Comparison of ENCODE assay signal across 19 cellular contexts in the genomic region with DNA sequence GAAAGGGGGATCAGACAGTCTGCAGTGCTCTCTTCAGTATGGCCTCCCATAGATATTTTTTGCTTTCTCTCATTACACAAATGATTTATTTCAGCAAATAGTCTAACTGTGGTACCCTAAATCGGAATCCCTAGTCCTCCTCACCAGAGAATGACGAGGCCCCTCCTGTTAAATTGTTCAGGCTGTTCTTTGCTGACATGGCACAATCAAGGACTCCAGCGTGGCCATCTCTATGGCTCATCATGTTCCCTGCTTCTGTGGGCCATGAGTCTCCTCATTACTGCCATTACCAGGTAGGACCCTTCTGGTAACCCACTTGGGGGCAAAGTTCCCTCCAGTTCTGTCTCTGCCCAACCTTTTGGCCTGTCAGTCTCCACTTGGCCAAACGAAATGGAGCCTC.
DNase-seq lines count a peak whose midpoint lies in the region; ATAC-seq, FAIRE-seq and TF ChIP-seq lines count a peak whose summit lies in the region.
"Had no signal": no experiment of that assay in that cellular context is flagged by ENCODE, and none has a peak within 500 bp of the region (broad histone marks: within the 10 kb centered on the region; RNA-seq: fewer than 3 reads in every experiment).

No MANE protein-coding gene starts in this region.

- H3K4me1 Mint-ChIP-seq in activated T-cell treated with anti-CD3 and anti-CD28 coated beads, Interleukin-2, amount 50 U/mL, for 24 hours (ENCODE audit: low read depth): peaks cover 52% of the 10 kb centered on the region
- H3K4me1 Mint-ChIP-seq in stimulated activated effector memory CD8-positive, alpha-beta T cell treated with anti-CD3 and anti-CD28 coated beads, Interleukin-12 subunit alpha, Interleukin-12 subunit beta, amount 100 ng/mL, for 72 hours: peaks cover 45% of the 10 kb centered on the region
- H3K4me1 Mint-ChIP-seq: B cell, H9 had no signal

- CTCF ChIA-PET in IMR-90 (lab: Yijun Ruan, JAX) (no interaction called here), H1 (lab: Charles Lee; ENCODE audit: partially characterized antibody) (interaction anchor here (0.9 to 2.5 kb wide), 3 partner anchors 18 to 33 kb away, joined by 3 to 10 read pairs (median 3); no protein-coding TSS in a partner anchor)

- no peak for ATAC-seq in IMR-90 (ENCODE audit: low read depth)
- no peak for ATAC-seq in stimulated activated effector memory CD8-positive, alpha-beta T cell treated with anti-CD3 and anti-CD28 coated beads, Interleukin-12 subunit alpha, Interleukin-12 subunit beta, amount 100 ng/mL, for 72 hours
- ATAC-seq in HG03095 (IDR thresholded peaks at IDR 0.05; ENCODE audit: unreplicated experiment): no peak
- ATAC-seq: CD8-positive, alpha-beta T cell had no signal

- H3K14ac ChIP-seq in IMR-90 (replicated peaks; ENCODE audit: low read depth, low read length) (no peak overlapping the region), H1 (ENCODE audit: insufficient read length) (no peak overlapping the region)

- no peak overlapping the region for H3K9ac ChIP-seq in IMR-90 (ENCODE audit: low read depth, low read length)
- H3K9ac ChIP-seq in H1 (replicated peaks in 1 of 4; ENCODE audit: extremely low read depth in 1 of 4, low read depth in 3 of 4, low read length in 3 of 4): no peak overlapping the region
- H3K9ac ChIP-seq: BLaER1 treated with 17β-estradiol and CSF1 and Interleukin-3, amounts not matched to agents 10 nM and 100 nM had no signal

- no peak overlapping the region for H2AK9ac ChIP-seq in IMR-90 (replicated peaks; ENCODE audit: low read depth, low read length, poor library complexity)

- H3K23me2 ChIP-seq in H1 (ENCODE audit: low read depth, low read length): no peaks in the 10 kb centered on the region; the same call in 1 of the 2 replicates

- no peaks in the 10 kb centered on the region for H4K20me1 ChIP-seq in IMR-90 (ENCODE audit: insufficient read depth, low read length)
- H4K20me1 ChIP-seq in H1 (replicated peaks in 1 of 2; ENCODE audit: control insufficient read depth in 1 of 2, insufficient read depth in 2 of 2, low read length in 2 of 2): no peaks in the 10 kb centered on the region
- H4K20me1 ChIP-seq: BLaER1 treated with 17β-estradiol and CSF1 and Interleukin-3, amounts not matched to agents 10 nM and 100 nM had no signal

- no peak overlapping the region for H3K4ac ChIP-seq in IMR-90 (ENCODE audit: low read depth, low read length)
- H3K4ac ChIP-seq in H1 (replicated peaks; ENCODE audit: insufficient read length, low read depth, low read length): no peak overlapping the region

- no peak for TF ChIP-seq RAD21 in IMR-90 (IDR thresholded peaks at IDR 0.05; ENCODE audit: low read length)
- no peak for TF ChIP-seq RAD21 in H1 (IDR thresholded peaks at IDR 0.05 in 1 of 2, conservative IDR thresholded peaks at IDR 0.05 in 1 of 2; ENCODE audit: low read depth in 2 of 2, low read length in 2 of 2)

- no peak for DNase-seq in activated T-cell treated with anti-CD3 and anti-CD28 coated beads, Interleukin-2, amount 50 U/mL, for 24 hours
- no peak for DNase-seq in activated T-cell treated with anti-CD3 and anti-CD28 coated beads for 4 hours
- no peak for DNase-seq in IMR-90
- DNase-seq in H1 (ENCODE audit: low read depth in 1 of 2, low spot score in 2 of 2): no peak
- no peak for DNase-seq in stimulated activated effector memory CD8-positive, alpha-beta T cell treated with anti-CD3 and anti-CD28 coated beads, Interleukin-12 subunit alpha, Interleukin-12 subunit beta, amount 100 ng/mL, for 72 hours (ENCODE audit: low spot score in 2 of 2)
- DNase-seq in DMS53 (lab: John Stamatoyannopoulos, UW): no peak
- DNase-seq: 8988T; Calu3; CD8-positive, alpha-beta T cell; DMS 273 treated with DMSO at 0.1 percent for 48 hours; GOT3; H9; KG1 had no signal

- no peak overlapping the region for H3K4me3 Mint-ChIP-seq in activated T-cell treated with anti-CD3 and anti-CD28 coated beads, Interleukin-2, amount 50 U/mL, for 24 hours
- no peak overlapping the region for H3K4me3 Mint-ChIP-seq in stimulated activated effector memory CD8-positive, alpha-beta T cell treated with anti-CD3 and anti-CD28 coated beads, Interleukin-12 subunit alpha, Interleukin-12 subunit beta, amount 100 ng/mL, for 72 hours
- H3K4me3 Mint-ChIP-seq: B cell; CD8-positive, alpha-beta T cell; H9 had no signal

- H3K23ac ChIP-seq in IMR-90 (ENCODE audit: low read depth, low read length): no peak overlapping the region
- no peak overlapping the region for H3K23ac ChIP-seq in H1 (ENCODE audit: insufficient read length)

- dilution Hi-C loops in IMR-90 (cut with HindIII; ENCODE audit: low sequenced_read_pairs, unreplicated experiment): no loop called here

- H3K79me1 ChIP-seq in IMR-90 (ENCODE audit: low read depth in 1 of 2, low read length in 2 of 2) (no peaks in the 10 kb centered on the region), H1 (ENCODE audit: low read depth, low read length) (no peaks in the 10 kb centered on the region)

- TF ChIP-seq CTCF in IMR-90 (conservative IDR thresholded peaks at IDR 0.05; ENCODE audit: low read depth, low read length) (no peak), H1 (IDR thresholded peaks at IDR 0.05; ENCODE audit: control extremely low read depth in 1 of 3, insufficient read depth in 1 of 3, low read depth in 1 of 3, low read length in 3 of 3) (no peak)

- peaks cover 8% of the 10 kb centered on the region for H3K9me3 Mint-ChIP-seq in activated T-cell treated with anti-CD3 and anti-CD28 coated beads, Interleukin-2, amount 50 U/mL, for 24 hours
- H3K9me3 Mint-ChIP-seq in stimulated activated effector memory CD8-positive, alpha-beta T cell treated with anti-CD3 and anti-CD28 coated beads, Interleukin-12 subunit alpha, Interleukin-12 subunit beta, amount 100 ng/mL, for 72 hours: peaks cover 3% of the 10 kb centered on the region

- no peaks in the 10 kb centered on the region for H3K9me1 ChIP-seq in IMR-90 (ENCODE audit: insufficient read depth, low read length)

- H2AK5ac ChIP-seq in IMR-90 (ENCODE audit: low read depth, low read length) (no peak overlapping the region), H1 (ENCODE audit: low read depth, low read length) (no peak overlapping the region)

- H3K56ac ChIP-seq in IMR-90 (ENCODE audit: extremely low read depth, insufficient read depth, low read length) (no peak overlapping the region), H1 (replicated peaks; ENCODE audit: insufficient read length, low read depth, low read length) (no peak overlapping the region)

- POLR2A ChIA-PET in IMR-90 (lab: Charles Lee; ENCODE audit: unreplicated experiment) (no interaction called here), H1 (lab: Charles Lee; ENCODE audit: partially characterized antibody) (no interaction called here)

- no peak overlapping the region for H2BK120ac ChIP-seq in IMR-90 (ENCODE audit: low read depth, low read length)
- H2BK120ac ChIP-seq in H1 (replicated peaks; ENCODE audit: low read depth, low read length): no peak overlapping the region

- FAIRE-seq in H1 (lab: Jason Lieb, UNC): no peak
- FAIRE-seq: G401.6, GM12892, GM18507 had no signal

- H3K27me3 Mint-ChIP-seq in activated T-cell treated with anti-CD3 and anti-CD28 coated beads, Interleukin-2, amount 50 U/mL, for 24 hours: no peaks in the 10 kb centered on the region
- H3K27me3 Mint-ChIP-seq: B cell had no signal

- H4K91ac ChIP-seq in IMR-90 (ENCODE audit: insufficient read depth, low read depth, low read length) (no peak overlapping the region), H1 (replicated peaks; ENCODE audit: insufficient read length, low read length) (no peak overlapping the region)

- in situ Hi-C loops in IMR-90 (cut with MboI; ENCODE audit: low sequenced_read_pairs): no loop called here

- peak overlapping the region; percentile 58 for H3K27ac Mint-ChIP-seq in activated T-cell treated with anti-CD3 and anti-CD28 coated beads, Interleukin-2, amount 50 U/mL, for 24 hours
- peak overlapping the region; percentile 32 for H3K27ac Mint-ChIP-seq in stimulated activated effector memory CD8-positive, alpha-beta T cell treated with anti-CD3 and anti-CD28 coated beads, Interleukin-12 subunit alpha, Interleukin-12 subunit beta, amount 100 ng/mL, for 72 hours
- H3K27ac Mint-ChIP-seq: B cell; CD8-positive, alpha-beta T cell; H9 had no signal

- H2BK5ac ChIP-seq in IMR-90 (ENCODE audit: low read depth, low read length, poor library complexity, severe bottlenecking): no peak overlapping the region
- no peak overlapping the region for H2BK5ac ChIP-seq in H1 (ENCODE audit: low read depth, low read length)

- H3K18ac ChIP-seq in IMR-90 (ENCODE audit: low read depth, low read length) (no peak overlapping the region), H1 (ENCODE audit: extremely low read depth, low read length) (no peak overlapping the region)

- H2BK12ac ChIP-seq in H1 (ENCODE audit: low read depth, low read length): no peak overlapping the region

- H3K27me3 ChIP-seq in IMR-90 (ENCODE audit: control insufficient read depth, insufficient read depth, low read length): no peaks in the 10 kb centered on the region
- no peaks in the 10 kb centered on the region for H3K27me3 ChIP-seq in H1 (replicated peaks in 1 of 4; ENCODE audit: control insufficient read depth in 3 of 4, extremely low read depth in 1 of 4, insufficient read depth in 3 of 4, low read length in 3 of 4)
- H3K27me3 ChIP-seq: BLaER1 treated with 17β-estradiol and CSF1 and Interleukin-3, amounts not matched to agents 10 nM and 100 nM had no signal

- H3K27ac ChIP-seq in IMR-90 (ENCODE audit: insufficient read depth, low read length): no peak overlapping the region
- H3K27ac ChIP-seq in H1 (ENCODE audit: low read depth, low read length): no peak overlapping the region
- H3K27ac ChIP-seq: BLaER1 treated with 17β-estradiol and CSF1 and Interleukin-3, amounts not matched to agents 10 nM and 100 nM had no signal

- H2BK20ac ChIP-seq in IMR-90 (ENCODE audit: low read depth, low read length) (no peak overlapping the region), H1 (ENCODE audit: low read length) (no peak overlapping the region)

- H4K5ac ChIP-seq in IMR-90 (ENCODE audit: low read depth, low read length) (no peak overlapping the region), H1 (ENCODE audit: insufficient read length, low read depth, low read length) (no peak overlapping the region)

- H4K8ac ChIP-seq in IMR-90 (ENCODE audit: low read depth in 2 of 2, low read length in 2 of 2) (no peak overlapping the region), H1 (ENCODE audit: extremely low read depth, insufficient read depth, low read length) (no peak overlapping the region)

- intact Hi-C loops in IMR-90 (cut with micrococcal nuclease): no loop called here

- no peak overlapping the region for H3K4me2 ChIP-seq in IMR-90 (ENCODE audit: low read depth, low read length)
- H3K4me2 ChIP-seq in H1 (ENCODE audit: insufficient read depth in 1 of 2, low read depth in 2 of 2, low read length in 2 of 2): no peak overlapping the region
- H3K4me2 ChIP-seq: BLaER1 treated with 17β-estradiol and CSF1 and Interleukin-3, amounts not matched to agents 10 nM and 100 nM had no signal

- H3K36me3 ChIP-seq in IMR-90 (ENCODE audit: control insufficient read depth, insufficient read depth, low read length) (no peaks in the 10 kb centered on the region), H1 (ENCODE audit: control insufficient read depth in 2 of 4, insufficient read depth in 4 of 4, low read length in 3 of 4) (no peaks in the 10 kb centered on the region)
- H3K36me3 ChIP-seq: BLaER1 treated with 17β-estradiol and CSF1 and Interleukin-3, amounts not matched to agents 10 nM and 100 nM had no signal

- BruUV-seq in IMR-90 (replicated peaks; lab: Mats Ljungman, UMichigan): no TSS peak

- H2AFZ ChIP-seq in IMR-90 (replicated peaks; ENCODE audit: low read length, poor library complexity) (no peak overlapping the region), H1 (ENCODE audit: low read length) (peak overlapping the region; percentile 65; the same call in 1 of the 2 replicates)

- H3K36me3 Mint-ChIP-seq in activated T-cell treated with anti-CD3 and anti-CD28 coated beads, Interleukin-2, amount 50 U/mL, for 24 hours (ENCODE audit: low read depth): peaks cover 4% of the 10 kb centered on the region
- H3K36me3 Mint-ChIP-seq in stimulated activated effector memory CD8-positive, alpha-beta T cell treated with anti-CD3 and anti-CD28 coated beads, Interleukin-12 subunit alpha, Interleukin-12 subunit beta, amount 100 ng/mL, for 72 hours: peaks cover 6% of the 10 kb centered on the region
- H3K36me3 Mint-ChIP-seq: CD8-positive, alpha-beta T cell had no signal

- H3K4me3 ChIP-seq in IMR-90 (ENCODE audit: insufficient read depth, low read depth, low read length): no peak overlapping the region
- H3K4me3 ChIP-seq in H1 (ENCODE audit: extremely low read depth in 1 of 4, insufficient read depth in 2 of 4, low read depth in 3 of 4, low read length in 4 of 4): no peak overlapping the region
- H3K4me3 ChIP-seq: BLaER1 treated with 17β-estradiol and CSF1 and Interleukin-3, amounts not matched to agents 10 nM and 100 nM had no signal

- no peak overlapping the region for H2BK15ac ChIP-seq in IMR-90 (ENCODE audit: low read depth, low read length)
- no peak overlapping the region for H2BK15ac ChIP-seq in H1 (ENCODE audit: low read length)

- no peak for TF ChIP-seq EP300 in H1 (IDR thresholded peaks at IDR 0.05; ENCODE audit: borderline replicate concordance in 1 of 2, low read depth in 2 of 2, low read length in 2 of 2)

- H3K9me3 ChIP-seq in IMR-90 (ENCODE audit: control insufficient read depth, insufficient read depth, low read length) (peaks cover 3% of the 10 kb centered on the region), H1 (ENCODE audit: insufficient read depth in 2 of 2, low read depth in 1 of 2, low read length in 1 of 2) (no peaks in the 10 kb centered on the region)

- H3K4me1 ChIP-seq in IMR-90 (ENCODE audit: control insufficient read depth, insufficient read depth, low read length): no peaks in the 10 kb centered on the region
- H3K4me1 ChIP-seq in H1 (replicated peaks in 1 of 4; ENCODE audit: control insufficient read depth in 3 of 4, insufficient read depth in 4 of 4, low read length in 3 of 4): no peaks in the 10 kb centered on the region

- WGBS in IMR-90 (ENCODE audit: extremely low coverage in 2 of 2, insufficient read length in 1 of 2), 2 experiments: 100% methylated on average over 3 of the region's 4 CpGs; no CpG with 5 or more reads in 1 of the 2 experiments
- WGBS in H1 (ENCODE audit: extremely low coverage in 1 of 2, insufficient coverage in 1 of 2, insufficient read length in 1 of 2, insufficient replicate concordance in 2 of 2, low coverage in 1 of 2, low lambda C conversion rate in 2 of 2, missing lambda C conversion rate in 1 of 2), 2 experiments: 86% methylated on average over 4 of the region's 4 CpGs; no CpG with 5 or more reads in 1 of the 2 experiments

- no peaks in the 10 kb centered on the region for H3K79me2 ChIP-seq in H1 (ENCODE audit: control insufficient read depth in 1 of 2, insufficient read depth in 2 of 2, low read length in 2 of 2)

- TF ChIP-seq POLR2A in IMR-90 (IDR thresholded peaks at IDR 0.05; ENCODE audit: low read depth, low read length) (no peak), H1 (IDR thresholded peaks at IDR 0.05; ENCODE audit: control extremely low read depth in 1 of 2, low read depth in 2 of 2, low read length in 2 of 2) (no peak)
